ENCODE assay signal across 9 cellular contexts in the genomic region with DNA sequence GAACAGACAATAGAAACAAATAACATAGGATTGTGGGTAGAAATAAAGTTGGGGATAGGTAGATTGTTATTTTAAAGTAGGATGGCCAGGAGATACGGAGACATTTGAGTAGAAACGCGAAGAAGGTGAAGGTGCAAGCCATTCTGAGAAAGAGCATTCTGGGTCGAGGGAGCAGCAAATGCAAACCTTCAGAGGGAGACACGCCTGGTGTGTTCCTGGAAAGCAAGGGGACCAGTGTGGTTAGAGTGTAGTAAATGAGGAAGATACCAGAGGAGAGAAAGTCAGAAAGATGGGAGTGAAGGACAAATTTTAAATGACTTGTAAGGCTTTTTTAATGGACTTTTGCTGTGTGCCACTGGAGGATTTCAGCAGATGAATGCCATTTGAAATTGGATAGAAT. TPM values are rescaled to one million over a fixed set of nuclear protein-coding genes. Genes with fewer than 3 reads are reported as not detected.
A peak's percentile ranks its signal among the peaks of the same experiment; 100 is the strongest.
DNase-seq lines count a peak whose midpoint lies in the region; ATAC-seq and TF ChIP-seq lines count a peak whose summit lies in the region.
"Had no signal": no experiment of that assay in that cellular context is flagged by ENCODE, and none has a peak within 500 bp of the region (broad histone marks: within the 10 kb centered on the region; RNA-seq: fewer than 3 reads in every experiment).

No MANE protein-coding gene starts in this region.

- H3K4me1 ChIP-seq in thoracic aorta (ENCODE audit: control insufficient read depth in 1 of 2, low read depth in 2 of 2): peaks cover 11 to 27% of the 10 kb centered on the region in 2 donors

- H3K27me3 Mint-ChIP-seq in activated naive CD4-positive, alpha-beta T cell treated with anti-CD3 and anti-CD28 coated beads, Interleukin-2, amount 10 ng/mL, durations not matched to agents 7 days and 5 days: peaks cover 4% of the 10 kb centered on the region

- peak overlapping the region; percentile 91 for H3K4me3 Mint-ChIP-seq in activated naive CD4-positive, alpha-beta T cell treated with anti-CD3 and anti-CD28 coated beads, Interleukin-2, amount 10 ng/mL, durations not matched to agents 7 days and 5 days

- ATAC-seq in thoracic aorta (ENCODE audit: insufficient number of reproducible peaks, low FRiP score, low read depth) (no peak), HG02973 (IDR thresholded peaks at IDR 0.05; ENCODE audit: unreplicated experiment) (no peak), GM21619 (IDR thresholded peaks at IDR 0.05; ENCODE audit: unreplicated experiment) (no peak)

- H3K27ac ChIP-seq in VCaP (peak overlapping the region; percentile 89), thoracic aorta (no peak overlapping the region)

- peaks cover 40% of the 10 kb centered on the region for H3K4me1 Mint-ChIP-seq in activated naive CD4-positive, alpha-beta T cell treated with anti-CD3 and anti-CD28 coated beads, Interleukin-2, amount 10 ng/mL, durations not matched to agents 7 days and 5 days

- TF ChIP-seq CTCF in VCaP (conservative IDR thresholded peaks at IDR 0.05) (no peak), fibroblast of villous mesenchyme (IDR thresholded peaks at IDR 0.05; ENCODE audit: insufficient read depth, low read depth, low read length) (no peak), thoracic aorta (IDR thresholded peaks at IDR 0.05) (no peak)

- H3K4me3 ChIP-seq in fibroblast of villous mesenchyme (ENCODE audit: low read depth, low read length) (peak overlapping the region; percentile 75), thoracic aorta (peak overlapping the region; percentile 84)

- CTCF ChIA-PET in activated naive CD4-positive, alpha-beta T cell treated with anti-CD3 and anti-CD28 coated beads, Interleukin-2, amount 10 ng/mL, durations not matched to agents 7 days and 5 days (lab: Charles Lee): interaction anchor here (1.4 to 2.4 kb wide), 2 partner anchors 15 to 575 kb away, joined by 3 to 12 read pairs; no protein-coding TSS in a partner anchor

- peaks cover 31% of the 10 kb centered on the region for H3K36me3 Mint-ChIP-seq in activated naive CD4-positive, alpha-beta T cell treated with anti-CD3 and anti-CD28 coated beads, Interleukin-2, amount 10 ng/mL, durations not matched to agents 7 days and 5 days

- H3K27ac Mint-ChIP-seq in activated naive CD4-positive, alpha-beta T cell treated with anti-CD3 and anti-CD28 coated beads, Interleukin-2, amount 10 ng/mL, durations not matched to agents 7 days and 5 days: peak overlapping the region; percentile 100

- no peak for DNase-seq in activated naive CD4-positive, alpha-beta T cell treated with anti-CD3 and anti-CD28 coated beads, Interleukin-2, amount 10 ng/mL, durations not matched to agents 7 days and 5 days
- DNase-seq in activated naive CD4-positive, alpha-beta T cell treated with anti-CD3 and anti-CD28 coated beads, Interleukin-2, amount 50 U/mL, for 16 hours: no peak
- DNase-seq in fibroblast of villous mesenchyme (ENCODE audit: low read depth): no peak
- DNase-seq in thoracic aorta (ENCODE audit: low spot score): no peak
- no peak for DNase-seq in GF-D8 (lab: John Stamatoyannopoulos, UW)
- DNase-seq: DMS153 had no signal

- no peaks in the 10 kb centered on the region for H3K9me3 ChIP-seq in thoracic aorta

- no peaks in the 10 kb centered on the region for H3K27me3 ChIP-seq in thoracic aorta (replicated peaks; ENCODE audit: insufficient read depth)

- H3K36me3 ChIP-seq in thoracic aorta: peaks cover 7% of the 10 kb centered on the region

- H3K9me3 Mint-ChIP-seq in activated naive CD4-positive, alpha-beta T cell treated with anti-CD3 and anti-CD28 coated beads, Interleukin-2, amount 10 ng/mL, durations not matched to agents 7 days and 5 days: no peaks in the 10 kb centered on the region

RNA-seq across cellular contexts. Expression of gene CYP20A1, which starts 1.7 kb away (rescaled TPM):
- total RNA-seq in fibroblast of villous mesenchyme (30.0 and 40.2 TPM in 2 replicates), thoracic aorta (10 to 100 TPM; 22.9 to 36.5 TPM)
